Comparison of ENCODE assay signal across 9 cellular contexts in genomic region chr15:64895285-64896065, GRCh38.
DNase-seq lines count a peak whose midpoint lies in the region; ATAC-seq and TF ChIP-seq lines count a peak whose summit lies in the region.
"Had no signal": no experiment of that assay in that cellular context is flagged by ENCODE, and none has a peak within 500 bp of the region (broad histone marks: within the 10 kb centered on the region; RNA-seq: fewer than 3 reads in every experiment).

No MANE protein-coding gene starts in this region.

- peak overlapping the region; percentile 92 for H3K4me3 Mint-ChIP-seq in activated naive CD8-positive, alpha-beta T cell
- peak overlapping the region; percentile 91 to 97 for H3K4me3 Mint-ChIP-seq in stimulated activated naive B cell treated with anti-CD40 and anti-IgM and Interleukin-4, amounts not matched to agents 10 μg/mL and 1 μg/mL and 100 μg/mL, for 72 hours

- H3K4me3 ChIP-seq in AG10803 (ENCODE audit: low read length) (peak overlapping the region; percentile 41), NB4 (ENCODE audit: low read depth, low read length) (peak overlapping the region; percentile 59), iPS-18a (ENCODE audit: low read length) (peak overlapping the region; percentile 57)

- H3K36me3 Mint-ChIP-seq in activated naive CD8-positive, alpha-beta T cell = no peaks in the 10 kb centered on the region
- peaks cover 4% of the 10 kb centered on the region in 2 donors for H3K36me3 Mint-ChIP-seq in stimulated activated naive B cell treated with anti-CD40 and anti-IgM and Interleukin-4, amounts not matched to agents 10 μg/mL and 1 μg/mL and 100 μg/mL, for 72 hours

- H3K9me3 ChIP-seq in iPS-18a (ENCODE audit: control insufficient read depth, low read depth, low read length) = no peaks in the 10 kb centered on the region

- H3K4me1 ChIP-seq in iPS-18a (ENCODE audit: control insufficient read depth, low read depth, low read length) = peaks cover 14% of the 10 kb centered on the region

- TF ChIP-seq POLR2A in GM18951 (IDR thresholded peaks at IDR 0.05; ENCODE audit: extremely low read depth, insufficient read depth, insufficient read length) = peak; percentile 53
- no peak for TF ChIP-seq POLR2A in NB4 (IDR thresholded peaks at IDR 0.05; ENCODE audit: extremely low read depth, insufficient read length)

- H3K9ac ChIP-seq in iPS-18a (ENCODE audit: low read length) = no peak overlapping the region

- TF ChIP-seq CTCF in AG10803 (conservative IDR thresholded peaks at IDR 0.05; ENCODE audit: low read length) (no peak), NB4 (IDR thresholded peaks at IDR 0.05; ENCODE audit: low read depth, low read length) (no peak)

- no peaks in the 10 kb centered on the region for H3K27me3 Mint-ChIP-seq in activated naive CD8-positive, alpha-beta T cell
- H3K27me3 Mint-ChIP-seq in stimulated activated naive B cell treated with anti-CD40 and anti-IgM and Interleukin-4, amounts not matched to agents 10 μg/mL and 1 μg/mL and 100 μg/mL, for 72 hours = no peaks in the 10 kb centered on the region

- peaks cover 59% of the 10 kb centered on the region for H3K4me1 Mint-ChIP-seq in activated naive CD8-positive, alpha-beta T cell (ENCODE audit: low read depth)
- peaks cover 57 to 76% of the 10 kb centered on the region in 2 donors for H3K4me1 Mint-ChIP-seq in stimulated activated naive B cell treated with anti-CD40 and anti-IgM and Interleukin-4, amounts not matched to agents 10 μg/mL and 1 μg/mL and 100 μg/mL, for 72 hours

- peak overlapping the region; percentile 98 for H3K27ac Mint-ChIP-seq in activated naive CD8-positive, alpha-beta T cell
- H3K27ac Mint-ChIP-seq in stimulated activated naive B cell treated with anti-CD40 and anti-IgM and Interleukin-4, amounts not matched to agents 10 μg/mL and 1 μg/mL and 100 μg/mL, for 72 hours = peak overlapping the region; percentile 100

- peak; percentile 51 for DNase-seq in AG10803 (ENCODE audit: low read depth)
- peak; percentile 86 for DNase-seq in NB4 (ENCODE audit: low read depth)
- DNase-seq in stimulated activated naive B cell treated with anti-CD40 and anti-IgM and Interleukin-4, amounts not matched to agents 10 μg/mL and 1 μg/mL and 100 μg/mL, for 72 hours = peak; percentile 44
- no peak for DNase-seq in NCI-H446 treated with DMSO at 0.1 percent for 48 hours (lab: John Stamatoyannopoulos, UW)
- no peak for DNase-seq in NCI-H1417 (lab: John Stamatoyannopoulos, UW)

- H3K36me3 ChIP-seq in iPS-18a (ENCODE audit: control insufficient read depth, low read depth, low read length) = no peaks in the 10 kb centered on the region

- in situ Hi-C loops in GM18951 (cut with MboI; ENCODE audit: low sequenced_read_pairs, unreplicated experiment) = no loop called here

- no peaks in the 10 kb centered on the region for H3K27me3 ChIP-seq in iPS-18a (ENCODE audit: control insufficient read depth, insufficient read depth, low read length)

- no peaks in the 10 kb centered on the region for H3K9me3 Mint-ChIP-seq in activated naive CD8-positive, alpha-beta T cell (ENCODE audit: low read depth)
- no peaks in the 10 kb centered on the region for H3K9me3 Mint-ChIP-seq in stimulated activated naive B cell treated with anti-CD40 and anti-IgM and Interleukin-4, amounts not matched to agents 10 μg/mL and 1 μg/mL and 100 μg/mL, for 72 hours

- no peak overlapping the region for H3K27ac ChIP-seq in iPS-18a (ENCODE audit: low read length)

- peak; percentile 23 for ATAC-seq in stimulated activated naive B cell treated with anti-CD40 and anti-IgM and Interleukin-4, amounts not matched to agents 10 μg/mL and 1 μg/mL and 100 μg/mL, for 72 hours (replicated peaks)
- ATAC-seq: HCT116 had no signal

Comparison
In these comparisons a context has a peak if more than half of its experiments do, and no peak if none do; other contexts are left out.
1. DNase-seq: peak in AG10803 (single experiment), NB4 (single experiment) and stimulated activated naive B cell treated with anti-CD40 and anti-IgM and Interleukin-4, amounts not matched to agents 10 μg/mL and 1 μg/mL and 100 μg/mL, for 72 hours (single experiment); none in NCI-H446 treated with DMSO at 0.1 percent for 48 hours (single experiment) and NCI-H1417 (0 of 3).
2. Peak in every context shown above with its lines, with median percentiles within 50 percentile points of each other: H3K4me3 ChIP-seq.